11 cellular contexts compared by ENCODE assay signal in genomic region chr17:40458001-40458791, GRCh38. TPM values are rescaled to one million over a fixed set of nuclear protein-coding genes. Genes with fewer than 3 reads are reported as not detected.
DNase-seq lines count a peak whose midpoint lies in the region; FAIRE-seq and TF ChIP-seq lines count a peak whose summit lies in the region.
"Had no signal": no experiment of that assay in that cellular context is flagged by ENCODE, and none has a peak within 500 bp of the region (broad histone marks: within the 10 kb centered on the region; RNA-seq: fewer than 3 reads in every experiment).

No MANE protein-coding gene starts in this region.

- H3K4me1 Mint-ChIP-seq in neural crest cell = peaks cover 35% of the 10 kb centered on the region

- DNase-seq in BJ (ENCODE audit: low read depth) = peak; percentile 79
- peak; percentile 74 for DNase-seq in NCI-H446 treated with DMSO at 0.1 percent for 48 hours (lab: John Stamatoyannopoulos, UW)
- DNase-seq in fibroblast of mammary gland (ENCODE audit: low read depth) = peak; percentile 90
- DNase-seq in neural crest cell (ENCODE audit: low read depth, low spot score) = no peak
- DNase-seq in GM19240 (ENCODE audit: insufficient read length, low spot score) = no peak
- DNase-seq in NCI-H526 treated with DMSO at 0.1 percent for 48 hours (lab: John Stamatoyannopoulos, UW) = no peak
- no peak for DNase-seq in kidney
- DNase-seq in GM12891 (ENCODE audit: insufficient read length, low spot score) = no peak
- DNase-seq: SHP77 had no signal

- no peak overlapping the region for H3K4me3 ChIP-seq in BJ (ENCODE audit: low read depth, low read length)
- no peak overlapping the region for H3K4me3 ChIP-seq in fibroblast of mammary gland (ENCODE audit: control insufficient read depth, low read depth, low read length)
- H3K4me3 ChIP-seq in kidney (ENCODE audit: low read length in 2 of 2) = no peak overlapping the region

- FAIRE-seq in kidney (lab: Jason Lieb, UNC) (no peak), GM12891 (lab: Jason Lieb, UNC) (no peak)

- TF ChIP-seq CTCF in BJ (IDR thresholded peaks at IDR 0.05; ENCODE audit: insufficient read depth, low read depth, low read length) (no peak), fibroblast of mammary gland (conservative IDR thresholded peaks at IDR 0.05; ENCODE audit: control insufficient read depth, insufficient read depth, low read depth, low read length) (no peak), neural crest cell (conservative IDR thresholded peaks at IDR 0.05) (no peak), kidney (IDR thresholded peaks at IDR 0.05; ENCODE audit: borderline replicate concordance, extremely low read depth, insufficient read depth) (no peak)

- peak overlapping the region in 1 of 2 donors; percentile 20 for H3K27ac ChIP-seq in kidney (ENCODE audit: low read depth in 2 of 2, low read length in 2 of 2)

- H3K27me3 Mint-ChIP-seq in neural crest cell (ENCODE audit: low read depth) = no peaks in the 10 kb centered on the region

- intact Hi-C loops in kidney (cut with DNase I) = no loop called here

- CTCF ChIA-PET in BJ (lab: Yijun Ruan, JAX) = interaction anchor here (1.0 to 2.9 kb wide), 3 partner anchors 10 to 75 kb away, joined by 5 to 24 read pairs (median 8); no protein-coding TSS in a partner anchor

- no peaks in the 10 kb centered on the region for H3K27me3 ChIP-seq in BJ (ENCODE audit: control insufficient read depth, insufficient read depth, low read length)

- H3K9ac ChIP-seq in kidney (ENCODE audit: low read length in 2 of 2) = no peak overlapping the region

- H3K36me3 Mint-ChIP-seq in neural crest cell (ENCODE audit: low read depth) = peaks cover 3% of the 10 kb centered on the region

- peak overlapping the region; percentile 43 for H3K27ac Mint-ChIP-seq in neural crest cell (ENCODE audit: unreplicated experiment)
- H3K27ac Mint-ChIP-seq: progenitor cell of endocrine pancreas had no signal

- H3K36me3 ChIP-seq in BJ (ENCODE audit: control insufficient read depth, insufficient read depth, low read length) (peaks cover 39% of the 10 kb centered on the region), kidney (ENCODE audit: control insufficient read depth in 1 of 2, insufficient read depth in 2 of 2, low read length in 2 of 2) (peaks cover 14 to 35% of the 10 kb centered on the region in 2 donors)

- no peaks in the 10 kb centered on the region for H3K9me3 Mint-ChIP-seq in neural crest cell

- no peak overlapping the region for H3K4me3 Mint-ChIP-seq in neural crest cell

- POLR2A ChIA-PET in BJ (lab: Charles Lee) = interaction anchor here (0.6 kb wide), 1 partner anchor 8 kb away, joined by 3 read pairs; no protein-coding TSS in a partner anchor

- H3K9me3 ChIP-seq in kidney (ENCODE audit: control insufficient read depth in 1 of 2, low read length in 2 of 2) = no peaks in the 10 kb centered on the region

- TF ChIP-seq POLR2A in GM12891 (IDR thresholded peaks at IDR 0.05; ENCODE audit: low read depth, low read length) = no peak

- H3K4me1 ChIP-seq in kidney (ENCODE audit: control insufficient read depth in 1 of 2, insufficient read depth in 1 of 2, low read depth in 1 of 2, low read length in 2 of 2) = peaks cover 49 to 50% of the 10 kb centered on the region in 2 donors

TF ChIP-seq in GM12891, 5 proteins besides CTCF, POLR2A, EP300 and RAD21:
- TF ChIP-seq POLR2AphosphoS5 (IDR thresholded peaks at IDR 0.05; ENCODE audit: low read depth, low read length) (no peak), SPI1 (IDR thresholded peaks at IDR 0.05; ENCODE audit: low read depth, low read length) (no peak), TAF1 (IDR thresholded peaks at IDR 0.05; ENCODE audit: low read depth, low read length) (no peak), PAX5 (IDR thresholded peaks at IDR 0.05; ENCODE audit: insufficient read depth, low read length, severe bottlenecking) (no peak), POU2F2 (IDR thresholded peaks at IDR 0.05; ENCODE audit: low read depth, low read length) (no peak)

RNA-seq across cellular contexts. Expression of gene IGFBP4, which starts 14.9 kb away (rescaled TPM):
- polyA plus RNA-seq in BJ (2011; rRNA removed) (816 and 1,200 TPM in 2 replicates), kidney (ENCODE audit: insufficient read depth, low read depth, low replicate concordance) (545 TPM)
- polyA minus RNA-seq in BJ (2011; rRNA and poly(A)+ RNA removed) = 926 and 963 TPM in 2 replicates
- total RNA-seq in neural crest cell (56.1 and 56.7 TPM in 2 replicates), kidney (743 TPM)
- polyA plus RNA-seq in GM12891 (2012; ENCODE audit: low read depth, missing spikeins) = 5.1 TPM

RNA-seq across cellular contexts. Expression of gene TOP2A, which starts 40.5 kb away (rescaled TPM):
- 31.8 and 69.6 TPM in 2 replicates for polyA plus RNA-seq in BJ (2011; rRNA removed)
- polyA minus RNA-seq in BJ (2011; rRNA and poly(A)+ RNA removed) = 15.7 and 25.5 TPM in 2 replicates
- 295 and 302 TPM in 2 replicates for total RNA-seq in neural crest cell
- total RNA-seq in kidney = 2.7 TPM
- polyA plus RNA-seq in kidney (ENCODE audit: insufficient read depth, low read depth, low replicate concordance) = 0.82 TPM
- 65.4 TPM for polyA plus RNA-seq in GM12891 (2012; ENCODE audit: low read depth, missing spikeins)

RNA-seq across cellular contexts. Expression of gene TNS4, which starts 43.2 kb away (rescaled TPM):
- polyA plus RNA-seq in BJ (2011; rRNA removed) (0.12 and 0.40 TPM in 2 replicates), kidney (ENCODE audit: insufficient read depth, low read depth, low replicate concordance) (2.2 TPM)
- polyA minus RNA-seq in BJ (2011; rRNA and poly(A)+ RNA removed) = 0.26 and 1.00 TPM in 2 replicates
- total RNA-seq in neural crest cell (not detected in 2 replicates), kidney (0.31 TPM)
- 0.22 TPM for polyA plus RNA-seq in GM12891 (2012; ENCODE audit: low read depth, missing spikeins)
- total RNA-seq: progenitor cell of endocrine pancreas, subcutaneous adipose tissue had no signal

Comparison
In these comparisons a context has a peak if more than half of its experiments do, and no peak if none do; other contexts are left out.
1. DNase-seq: peak in BJ (single experiment), NCI-H446 treated with DMSO at 0.1 percent for 48 hours (single experiment) and fibroblast of mammary gland (single experiment); none in neural crest cell (single experiment), GM19240 (single experiment), NCI-H526 treated with DMSO at 0.1 percent for 48 hours (single experiment), kidney (single experiment) and GM12891 (single experiment).
2. RNA of gene IGFBP4, which starts 14.9 kb away (total RNA-seq): 743 TPM in kidney (single experiment); 56.1 to 56.7 TPM in neural crest cell; every median in the first group is over 10 times any median in the second.
3. RNA of gene TOP2A, which starts 40.5 kb away (total RNA-seq): 295 to 302 TPM in neural crest cell; 2.7 TPM in kidney (single experiment); every median in the first group is over 10 times any median in the second.